ENCODE assay signal across 19 cellular contexts in genomic region chr3:171163724-171164465, GRCh38.
"Had no signal": no experiment of that assay in that cellular context is flagged by ENCODE, and none has a peak within 500 bp of the region (broad histone marks: within the 10 kb centered on the region; RNA-seq: fewer than 3 reads in every experiment).

No MANE protein-coding gene starts in this region.

- H3K4me3 ChIP-seq: cardiac muscle cell, gastrocnemius medialis, lung, mucosa of descending colon, right atrium auricular region, smooth muscle cell, transverse colon had no signal

- H3K36me3 ChIP-seq: right atrium auricular region had no signal

- H3K4me1 ChIP-seq: gastrocnemius medialis, right atrium auricular region, transverse colon had no signal

- H3K9me3 ChIP-seq: gastrocnemius medialis had no signal

- ATAC-seq: activated CD4-positive, alpha-beta T cell treated with anti-CD3 and anti-CD28 coated beads for 36 hours; gastrocnemius medialis; stimulated activated naive B cell treated with anti-CD40 and anti-IgM and Interleukin-4, amounts not matched to agents 10 μg/mL and 1 μg/mL and 100 μg/mL, for 72 hours; T-cell had no signal

- H3K27me3 ChIP-seq: cardiac muscle cell, gastrocnemius medialis, right atrium auricular region, transverse colon had no signal

- H3K4me2 ChIP-seq: smooth muscle cell had no signal

- H3K27ac ChIP-seq: cardiac muscle cell, gastrocnemius medialis, right atrium auricular region, transverse colon, WERI-Rb-1 had no signal

- DNase-seq: activated CD4-positive, alpha-beta memory T cell treated with anti-CD3 and anti-CD28 coated beads, Interleukin-2, amount 10 ng/mL, durations not matched to agents 7 days and 5 days; activated naive CD8-positive, alpha-beta T cell treated with anti-CD3 and anti-CD28 coated beads, Interleukin-2, amount 10 ng/mL, durations not matched to agents 7 days and 5 days; activated T-cell treated with anti-CD3 and anti-CD28 coated beads, Interleukin-2, amount 50 U/mL, for 48 hours; aorta; gastrocnemius medialis; mucosa of descending colon; natural killer cell; posterior cingulate gyrus; stimulated activated naive B cell treated with anti-CD40 and anti-IgM and Interleukin-4, amounts not matched to agents 10 μg/mL and 1 μg/mL and 100 μg/mL, for 72 hours; substantia nigra; T1000; transverse colon; WERI-Rb-1 had no signal
